Comparison of ENCODE assay signal across 1 cellular context in genomic region chr2:108267117-108267516, GRCh38.
TF ChIP-seq lines count a peak whose summit lies in the region.

No MANE protein-coding gene starts in this region.

TF ChIP-seq in K562, 482 proteins besides CTCF, POLR2A, EP300 and RAD21:
- no peak for TF ChIP-seq E2F6 (IDR thresholded peaks at IDR 0.05; ENCODE audit: borderline replicate concordance in 1 of 2, extremely low read depth in 1 of 2, insufficient read depth in 1 of 2, insufficient read length in 1 of 2, low read depth in 1 of 2, low read length in 1 of 2, poor library complexity in 1 of 2, severe bottlenecking in 1 of 2)
- TF ChIP-seq CEBPG (CRISPR knock-in tag; IDR thresholded peaks at IDR 0.05): no peak
- 0 out of 4 replicates have a peak, but pooled peaks of 1 of the 2 experiments have one; percentile 18 for TF ChIP-seq CEBPG (tag; conservative IDR thresholded peaks at IDR 0.05 in 1 of 2, IDR thresholded peaks at IDR 0.05 in 1 of 2)
- no peak for TF ChIP-seq CBX1 (IDR thresholded peaks at IDR 0.05; ENCODE audit: low read depth)
- TF ChIP-seq L3MBTL2 (IDR thresholded peaks at IDR 0.05): no peak
- TF ChIP-seq GTF2F1 (IDR thresholded peaks at IDR 0.05; ENCODE audit: low read depth, low read length): no peak
- TF ChIP-seq MCM2 (IDR thresholded peaks at IDR 0.05; ENCODE audit: low read depth): no peak
- no peak for TF ChIP-seq RFX7 (CRISPR knock-in tag; IDR thresholded peaks at IDR 0.05)
- no peak for TF ChIP-seq ZNF696 (CRISPR knock-in tag; conservative IDR thresholded peaks at IDR 0.05)
- TF ChIP-seq ZNF586 (CRISPR knock-in tag; conservative IDR thresholded peaks at IDR 0.05): no peak
- TF ChIP-seq KDM5B (IDR thresholded peaks at IDR 0.05; ENCODE audit: insufficient replicate concordance, low read depth, low read length): no peak
- TF ChIP-seq SRF (CRISPR knock-in tag; IDR thresholded peaks at IDR 0.05): no peak
- no peak for TF ChIP-seq MTA3 (IDR thresholded peaks at IDR 0.05; ENCODE audit: borderline replicate concordance)
- TF ChIP-seq XRCC3 (IDR thresholded peaks at IDR 0.05): no peak
- TF ChIP-seq CEBPB (tag; IDR thresholded peaks at IDR 0.05): peak; percentile 57
